Comparison of ENCODE assay signal across 8 cellular contexts in the genomic region with DNA sequence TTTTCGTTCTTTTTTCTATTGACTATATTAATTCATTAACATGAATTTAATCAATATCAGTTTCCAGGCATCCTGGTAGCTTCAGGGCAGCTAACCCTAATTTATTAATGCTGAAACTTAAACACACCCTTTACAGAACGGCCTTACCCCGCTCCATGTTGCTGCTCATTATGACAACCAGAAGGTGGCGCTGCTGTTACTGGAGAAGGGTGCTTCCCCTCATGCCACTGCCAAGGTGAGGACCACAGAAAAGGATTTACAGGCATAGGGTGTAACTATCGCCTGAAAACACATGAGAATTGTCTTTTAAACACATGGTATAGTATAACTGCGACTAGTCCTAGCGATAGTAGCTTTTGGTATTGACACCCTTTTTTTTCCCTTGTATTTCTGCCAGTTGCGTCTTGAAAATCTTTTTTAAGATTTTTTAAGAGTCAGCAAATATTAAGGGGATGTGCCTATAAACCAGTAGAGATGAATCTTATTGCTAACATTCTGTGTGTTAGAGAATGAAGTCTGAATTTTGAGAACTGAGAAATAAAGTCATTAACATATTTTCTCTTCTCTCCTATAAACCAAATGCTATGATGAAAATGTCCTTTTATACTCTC.
DNase-seq lines count a peak whose midpoint lies in the region; ATAC-seq and TF ChIP-seq lines count a peak whose summit lies in the region.

No MANE protein-coding gene starts in this region.

- H3K4me3 ChIP-seq in OCI-LY1 (ENCODE audit: low read depth, low read length, poor library complexity, severe bottlenecking) (no peak overlapping the region), foreskin fibroblast (ENCODE audit: low read depth in 1 of 2, low read length in 2 of 2) (no peak overlapping the region), ovary (no peak overlapping the region), vagina (no peak overlapping the region)

- no peaks in the 10 kb centered on the region; the same call in 1 of the 2 replicates for H4K20me1 ChIP-seq in OCI-LY1 (ENCODE audit: insufficient read depth, low read length)

- H3F3A ChIP-seq in OCI-LY1 (ENCODE audit: insufficient read depth, low read length): no peaks in the 10 kb centered on the region

- H3K9me2 ChIP-seq in OCI-LY1 (ENCODE audit: low read depth, low read length): no peaks in the 10 kb centered on the region

- TF ChIP-seq POLR2A in ovary (IDR thresholded peaks at IDR 0.05) (no peak), vagina (IDR thresholded peaks at IDR 0.05) (no peak)

- H2AFZ ChIP-seq in OCI-LY1 (ENCODE audit: low read length): no peak overlapping the region

- H3K9ac ChIP-seq in OCI-LY1 (ENCODE audit: low read length): no peak overlapping the region

- 73% methylated on average over 8 of the region's 8 CpGs for WGBS in ovary, 3 donors

- H3K27ac ChIP-seq in OCI-LY1 (ENCODE audit: low read depth, low read length, poor library complexity, severe bottlenecking) (no peak overlapping the region), ovary (no peak overlapping the region), vagina (no peak overlapping the region)

- H3K9me3 ChIP-seq in OCI-LY1 (ENCODE audit: low read length): no peaks in the 10 kb centered on the region
- no peaks in the 10 kb centered on the region for H3K9me3 ChIP-seq in ovary
- no peaks in the 10 kb centered on the region for H3K9me3 ChIP-seq in vagina

- intact Hi-C loops in ovary (cut with DNase I): no loop called here
- intact Hi-C loops in vagina (cut with DNase I): no loop called here

- TF ChIP-seq CTCF in OCI-LY1 (IDR thresholded peaks at IDR 0.05; ENCODE audit: low read length): peak; percentile 91
- TF ChIP-seq CTCF in foreskin fibroblast (IDR thresholded peaks at IDR 0.05; ENCODE audit: low read depth, low read length): peak; percentile 93
- peak; percentile 36 to 48 (median 47) for TF ChIP-seq CTCF in ovary (IDR thresholded peaks at IDR 0.05)
- TF ChIP-seq CTCF in vagina (IDR thresholded peaks at IDR 0.05): peak; percentile 34 to 61 (median 61)

- ATAC-seq in GM21360 (IDR thresholded peaks at IDR 0.05; ENCODE audit: unreplicated experiment) (peak; percentile 99), HG03565 (IDR thresholded peaks at IDR 0.05; ENCODE audit: unreplicated experiment) (peak; percentile 98)

- peak; percentile 76 for DNase-seq in DMS53 (lab: John Stamatoyannopoulos, UW)
- peak; percentile 19 for DNase-seq in activated T-cell treated with anti-CD3 and anti-CD28 coated beads for 4 hours
- peak; percentile 51 to 83 for DNase-seq in foreskin fibroblast
- DNase-seq in ovary: peak; percentile 39 to 74 (median 54)
- no peak for DNase-seq in vagina (ENCODE audit: extremely low spot score in 2 of 2)

- no peaks in the 10 kb centered on the region for H3K4me1 ChIP-seq in OCI-LY1 (ENCODE audit: insufficient read depth, low read length, severe bottlenecking)
- H3K4me1 ChIP-seq in ovary (ENCODE audit: insufficient read depth): no peaks in the 10 kb centered on the region
- no peaks in the 10 kb centered on the region for H3K4me1 ChIP-seq in vagina

- H3K27me3 ChIP-seq in OCI-LY1 (ENCODE audit: insufficient read depth, low read length): no peaks in the 10 kb centered on the region
- no peaks in the 10 kb centered on the region for H3K27me3 ChIP-seq in ovary
- no peaks in the 10 kb centered on the region for H3K27me3 ChIP-seq in vagina

- H3K79me2 ChIP-seq in OCI-LY1 (ENCODE audit: insufficient read depth, low read length): no peaks in the 10 kb centered on the region

- no peak for TF ChIP-seq EP300 in ovary (IDR thresholded peaks at IDR 0.05)

- H3K36me3 ChIP-seq in OCI-LY1 (ENCODE audit: insufficient read depth, low read length) (no peaks in the 10 kb centered on the region), ovary (no peaks in the 10 kb centered on the region), vagina (no peaks in the 10 kb centered on the region)

- H3K4me2 ChIP-seq in OCI-LY1 (ENCODE audit: low read length): no peak overlapping the region

Comparison
In these comparisons a context has a peak if more than half of its experiments do, and no peak if none do; other contexts are left out.
1. DNase-seq: peak in DMS53 (single experiment), activated T-cell treated with anti-CD3 and anti-CD28 coated beads for 4 hours (single experiment), foreskin fibroblast (2 of 2) and ovary (5 of 5); none in vagina (0 of 2).
2. Peak in every context shown above with its lines, with median percentiles within 50 percentile points of each other: CTCF ChIP-seq.